Comparison of ENCODE assay signal across 1 cellular context in genomic region chr4:8938623-8939022, GRCh38.
TF ChIP-seq lines count a peak whose summit lies in the region.

No MANE protein-coding gene starts in this region.

TF ChIP-seq in H1, 55 proteins besides CTCF, POLR2A, EP300 and RAD21 (continued from another document):
- TF ChIP-seq USF2 (IDR thresholded peaks at IDR 0.05; ENCODE audit: low read length) (no peak), TAF1 (IDR thresholded peaks at IDR 0.05; ENCODE audit: low read depth, low read length) (no peak), SP4 (IDR thresholded peaks at IDR 0.05; ENCODE audit: low read length) (no peak), HDAC6 (IDR thresholded peaks at IDR 0.05; ENCODE audit: low read depth, low read length) (no peak), CREB1 (IDR thresholded peaks at IDR 0.05) (no peak), RXRA (IDR thresholded peaks at IDR 0.05; ENCODE audit: insufficient read depth, low read depth, low read length) (no peak), CTBP2 (IDR thresholded peaks at IDR 0.05; ENCODE audit: borderline replicate concordance, insufficient read depth, insufficient read length, low read length) (no peak), EZH2 (IDR thresholded peaks at IDR 0.05; ENCODE audit: low read depth, low read length, severe bottlenecking) (no peak), BRCA1 (IDR thresholded peaks at IDR 0.05; ENCODE audit: low read depth, low read length) (no peak)
- TF ChIP-seq, protein P1, sequence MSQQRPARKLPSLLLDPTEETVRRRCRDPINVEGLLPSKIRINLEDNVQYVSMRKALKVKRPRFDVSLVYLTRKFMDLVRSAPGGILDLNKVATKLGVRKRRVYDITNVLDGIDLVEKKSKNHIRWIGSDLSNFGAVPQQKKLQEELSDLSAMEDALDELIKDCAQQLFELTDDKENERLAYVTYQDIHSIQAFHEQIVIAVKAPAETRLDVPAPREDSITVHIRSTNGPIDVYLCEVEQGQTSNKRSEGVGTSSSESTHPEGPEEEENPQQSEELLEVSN (IDR thresholded peaks at IDR 0.05): no peak
